Comparison of ENCODE assay signal across 21 cellular contexts in genomic region chr16:84838383-84838948, GRCh38. TPM values are rescaled to one million over a fixed set of nuclear protein-coding genes. Genes with fewer than 3 reads are reported as not detected.
A peak's percentile ranks its signal among the peaks of the same experiment; 100 is the strongest.
DNase-seq lines count a peak whose midpoint lies in the region; FAIRE-seq and TF ChIP-seq lines count a peak whose summit lies in the region.
"Had no signal": no experiment of that assay in that cellular context is flagged by ENCODE, and none has a peak within 500 bp of the region (broad histone marks: within the 10 kb centered on the region; RNA-seq: fewer than 3 reads in every experiment).

No MANE protein-coding gene starts in this region.

- no peak overlapping the region for H4K8ac ChIP-seq in H1 (ENCODE audit: extremely low read depth, insufficient read depth, low read length)

- H4K20me1 ChIP-seq in H1 (replicated peaks in 1 of 2; ENCODE audit: control insufficient read depth in 1 of 2, insufficient read depth in 2 of 2, low read length in 2 of 2) (no peaks in the 10 kb centered on the region), osteoblast (ENCODE audit: insufficient read depth, low read length) (no peaks in the 10 kb centered on the region)

- H2AFZ ChIP-seq in H1 (ENCODE audit: low read length) (no peak overlapping the region), osteoblast (ENCODE audit: low read length) (no peak overlapping the region)
- H2AFZ ChIP-seq: GM23338 had no signal

- H2BK5ac ChIP-seq in H1 (ENCODE audit: low read depth, low read length): no peak overlapping the region

- H2BK120ac ChIP-seq in H1 (replicated peaks; ENCODE audit: low read depth, low read length): no peak overlapping the region

- H3K4me2 ChIP-seq in H1 (ENCODE audit: insufficient read depth in 1 of 2, low read depth in 2 of 2, low read length in 2 of 2) (no peak overlapping the region), osteoblast (ENCODE audit: insufficient read depth, low read length) (no peak overlapping the region)
- H3K4me2 ChIP-seq: GM23338 had no signal

- no peak overlapping the region for H3K18ac ChIP-seq in H1 (ENCODE audit: extremely low read depth, low read length)

- no peak overlapping the region for H2BK12ac ChIP-seq in H1 (ENCODE audit: low read depth, low read length)

- H2BK15ac ChIP-seq in H1 (ENCODE audit: low read length): 0 out of 2 replicates have a peak overlapping the region, but pooled peaks have one; percentile 63

- H3K9me3 Mint-ChIP-seq in HFFc6: no peaks in the 10 kb centered on the region
- H3K9me3 Mint-ChIP-seq: activated naive CD4-positive, alpha-beta T cell treated with anti-CD3 and anti-CD28 coated beads, Interleukin-2, amount 50 U/mL, for 24 hours; activated T-cell treated with anti-CD3 and anti-CD28 coated beads, Interleukin-2, amount 50 U/mL, for 24 hours; GM23338 had no signal

- H3K79me1 ChIP-seq in H1 (ENCODE audit: low read depth, low read length): no peaks in the 10 kb centered on the region

- no peak overlapping the region for H3K56ac ChIP-seq in H1 (replicated peaks; ENCODE audit: insufficient read length, low read depth, low read length)

- no peak overlapping the region for H4K91ac ChIP-seq in H1 (replicated peaks; ENCODE audit: insufficient read length, low read length)

- TF ChIP-seq POLR2A in H1 (IDR thresholded peaks at IDR 0.05; ENCODE audit: control extremely low read depth in 1 of 2, low read depth in 2 of 2, low read length in 2 of 2): no peak

- H3K4me3 Mint-ChIP-seq in HFFc6: no peak overlapping the region; the same call in 1 of the 2 replicates
- H3K4me3 Mint-ChIP-seq: activated naive CD4-positive, alpha-beta T cell treated with anti-CD3 and anti-CD28 coated beads, Interleukin-2, amount 50 U/mL, for 24 hours; activated T-cell treated with anti-CD3 and anti-CD28 coated beads, Interleukin-2, amount 50 U/mL, for 24 hours; CD4-positive, alpha-beta memory T cell; GM23338; T-helper 17 cell had no signal

- POLR2A ChIA-PET in H1 (lab: Charles Lee; ENCODE audit: partially characterized antibody): interaction anchor here (1.1 to 2.0 kb wide), 2 partner anchors 9 to 10 kb away, joined by 3 to 6 read pairs; no protein-coding TSS in a partner anchor

- peaks cover 0 to 10% (median 6%) of the 10 kb centered on the region in 4 experiments; a peak in 3 of 7 replicates for H3K27me3 ChIP-seq in H1 (replicated peaks in 1 of 4; ENCODE audit: control insufficient read depth in 3 of 4, extremely low read depth in 1 of 4, insufficient read depth in 3 of 4, low read length in 3 of 4)
- no peaks in the 10 kb centered on the region for H3K27me3 ChIP-seq in osteoblast (ENCODE audit: insufficient read depth, low read length)
- H3K27me3 ChIP-seq: colonic mucosa had no signal

- no peak overlapping the region for H3K9ac ChIP-seq in H1 (replicated peaks in 1 of 4; ENCODE audit: extremely low read depth in 1 of 4, low read depth in 3 of 4, low read length in 3 of 4)

- TF ChIP-seq CTCF in HFFc6 (IDR thresholded peaks at IDR 0.05): no peak
- no peak for TF ChIP-seq CTCF in H1 (IDR thresholded peaks at IDR 0.05; ENCODE audit: control extremely low read depth in 1 of 3, insufficient read depth in 1 of 3, low read depth in 1 of 3, low read length in 3 of 3)
- TF ChIP-seq CTCF in osteoblast (IDR thresholded peaks at IDR 0.05; ENCODE audit: extremely low read depth, low read depth, low read length): no peak

- no peak overlapping the region; the same call in 1 of the 2 replicates for H2BK20ac ChIP-seq in H1 (ENCODE audit: low read length)

- H2AK5ac ChIP-seq in H1 (ENCODE audit: low read depth, low read length): no peak overlapping the region

- H3K27ac ChIP-seq in H1 (ENCODE audit: low read depth, low read length) (no peak overlapping the region), osteoblast (ENCODE audit: low read depth, low read length) (peak overlapping the region; percentile 71)
- H3K27ac ChIP-seq: colonic mucosa had no signal

- TF ChIP-seq RAD21 in H1 (IDR thresholded peaks at IDR 0.05 in 1 of 2, conservative IDR thresholded peaks at IDR 0.05 in 1 of 2; ENCODE audit: low read depth in 2 of 2, low read length in 2 of 2): no peak

- H3K36me3 Mint-ChIP-seq in HFFc6 (ENCODE audit: low read depth): peaks cover 23% of the 10 kb centered on the region
- H3K36me3 Mint-ChIP-seq: activated naive CD4-positive, alpha-beta T cell treated with anti-CD3 and anti-CD28 coated beads, Interleukin-2, amount 50 U/mL, for 24 hours had no signal

- no peaks in the 10 kb centered on the region for H3K36me3 ChIP-seq in H1 (ENCODE audit: control insufficient read depth in 2 of 4, insufficient read depth in 4 of 4, low read length in 3 of 4)
- no peaks in the 10 kb centered on the region for H3K36me3 ChIP-seq in osteoblast (ENCODE audit: insufficient read depth, low read length)
- H3K36me3 ChIP-seq: colonic mucosa had no signal

- DNase-seq in 8988T (peak; percentile 29), HFFc6 (peak; percentile 36), H1 (ENCODE audit: low read depth in 1 of 2, low spot score in 2 of 2) (no peak), osteoblast (ENCODE audit: insufficient read length, low spot score, missing footprints) (peak; percentile 62), ecto neural progenitor cell (ENCODE audit: low spot score) (no peak), occipital lobe (lab: John Stamatoyannopoulos, UW) (no peak)
- no peak for DNase-seq in activated CD8-positive, alpha-beta memory T cell treated with anti-CD3 and anti-CD28 coated beads for 24 hours
- no peak for DNase-seq in activated T-cell treated with anti-CD3 and anti-CD28 coated beads, Interleukin-2, amount 50 U/mL, for 1 hour
- DNase-seq: activated CD4-positive, alpha-beta T cell treated with anti-CD3 and anti-CD28 coated beads, Interleukin-2, amount 50 U/mL, for 48 hours; activated T-cell treated with anti-CD3 and anti-CD28 coated beads, Interleukin-2, amount 50 U/mL, for 24 hours; CD4-positive, alpha-beta memory T cell; colonic mucosa; DMS79 treated with DMSO at 0.1 percent for 48 hours; NCI-H2029 treated with DMSO at 0.1 percent for 48 hours; NCI-H524; SIG-M5; stimulated activated CD8-positive, alpha-beta memory T cell treated with anti-CD3 and anti-CD28 coated beads, Interleukin-4, amount 100 ng/mL, for 48 hours; T-helper 17 cell had no signal

- H3K4me1 Mint-ChIP-seq in HFFc6 (ENCODE audit: low read depth): peaks cover 67% of the 10 kb centered on the region

- H3K79me2 ChIP-seq in H1 (ENCODE audit: control insufficient read depth in 1 of 2, insufficient read depth in 2 of 2, low read length in 2 of 2) (no peaks in the 10 kb centered on the region), osteoblast (ENCODE audit: insufficient read depth, low read length) (no peaks in the 10 kb centered on the region)

- FAIRE-seq in H1 (lab: Jason Lieb, UNC): no peak

- TF ChIP-seq EP300 in H1 (IDR thresholded peaks at IDR 0.05; ENCODE audit: borderline replicate concordance in 1 of 2, low read depth in 2 of 2, low read length in 2 of 2): no peak

- CTCF ChIA-PET in H1 (lab: Charles Lee; ENCODE audit: partially characterized antibody): interaction anchor here (0.5 to 2.2 kb wide), 10 partner anchors 8 to 114 kb away, joined by 3 to 7 read pairs (median 4); partner anchors contain the start of gene CRISPLD2

- H3K4me3 ChIP-seq in H1 (ENCODE audit: extremely low read depth in 1 of 4, insufficient read depth in 2 of 4, low read depth in 3 of 4, low read length in 4 of 4): no peak overlapping the region
- no peak overlapping the region for H3K4me3 ChIP-seq in osteoblast (ENCODE audit: insufficient read depth, low read length)
- H3K4me3 ChIP-seq: colonic mucosa, GM23338, suprapubic skin had no signal

- H3K27me3 Mint-ChIP-seq in HFFc6 (ENCODE audit: insufficient read depth): no peaks in the 10 kb centered on the region; the same call in 1 of the 2 replicates

- WGBS in H1 (ENCODE audit: extremely low coverage in 1 of 2, insufficient coverage in 1 of 2, insufficient read length in 1 of 2, insufficient replicate concordance in 2 of 2, low coverage in 1 of 2, low lambda C conversion rate in 2 of 2, missing lambda C conversion rate in 1 of 2), 2 experiments: 93% methylated on average over 17 of the region's 19 CpGs; no CpG with 5 or more reads in 1 of the 2 experiments

- peaks cover 2% of the 10 kb centered on the region; the same call in 1 of the 2 replicates for H3K23me2 ChIP-seq in H1 (ENCODE audit: low read depth, low read length)

- H3K27ac Mint-ChIP-seq in HFFc6: peak overlapping the region; percentile 85
- H3K27ac Mint-ChIP-seq: activated naive CD4-positive, alpha-beta T cell treated with anti-CD3 and anti-CD28 coated beads, Interleukin-2, amount 50 U/mL, for 24 hours; activated T-cell treated with anti-CD3 and anti-CD28 coated beads, Interleukin-2, amount 50 U/mL, for 24 hours; CD4-positive, alpha-beta memory T cell; GM23338; T-helper 17 cell had no signal

- H3K9me3 ChIP-seq in H1 (ENCODE audit: insufficient read depth in 2 of 2, low read depth in 1 of 2, low read length in 1 of 2): no peaks in the 10 kb centered on the region
- H3K9me3 ChIP-seq in osteoblast (ENCODE audit: low read depth, low read length): no peaks in the 10 kb centered on the region
- H3K9me3 ChIP-seq: colonic mucosa, suprapubic skin had no signal

- H3K4me1 ChIP-seq in H1 (replicated peaks in 1 of 4; ENCODE audit: control insufficient read depth in 3 of 4, insufficient read depth in 4 of 4, low read length in 3 of 4) (peaks cover 3 to 27% (median 20%) of the 10 kb centered on the region in 4 experiments), osteoblast (ENCODE audit: insufficient read depth, low read length) (peaks cover 42% of the 10 kb centered on the region)
- H3K4me1 ChIP-seq: colonic mucosa had no signal

- H3K14ac ChIP-seq in H1 (ENCODE audit: insufficient read length): no peak overlapping the region

- H4K5ac ChIP-seq in H1 (ENCODE audit: insufficient read length, low read depth, low read length): no peak overlapping the region

- no peak overlapping the region for H3K4ac ChIP-seq in H1 (replicated peaks; ENCODE audit: insufficient read length, low read depth, low read length)

- no peak overlapping the region for H3K23ac ChIP-seq in H1 (ENCODE audit: insufficient read length)

TF ChIP-seq in H1, 55 proteins besides CTCF, POLR2A, EP300 and RAD21:
- no peak for TF ChIP-seq BCL11A (IDR thresholded peaks at IDR 0.05; ENCODE audit: low read depth in 2 of 2, low read length in 2 of 2)
- no peak for TF ChIP-seq RBBP5 (IDR thresholded peaks at IDR 0.05; ENCODE audit: borderline replicate concordance, low read depth, low read length)

RNA-seq across cellular contexts. Expression of gene CRISPLD2, which starts 18.7 kb away (rescaled TPM):
- 10 to 100 TPM; 12.2 to 15.5 (median 13.6) TPM for total RNA-seq in HFFc6 (2021; fragmentation: NEBNext Ultra II Directional; extraction: Animal tissue kit (Norgen Biotek cat#: 25700))
- 5.1 and 6.4 TPM in 2 replicates for total RNA-seq in H1 (2021; fragmentation: NEBNext Ultra II Directional; extraction: Animal tissue kit (Norgen Biotek cat#: 25700))
- 2.7 and 3.6 TPM in 2 replicates for polyA plus RNA-seq in H1 (2011; rRNA removed)
- 3.5 TPM for polyA plus RNA-seq in H1 (2011; cell fraction: cytosol; rRNA removed)
- 5.6 TPM for polyA plus RNA-seq in H1 (2011; cell fraction: nucleus; rRNA removed)
- 3.2 to 4.7 TPM (median 4.0 TPM) in 4 replicates for polyA plus RNA-seq in H1 (2012, experiment 1 of 2)
- 2.0 TPM for polyA plus RNA-seq in H1 (2012, experiment 2 of 2)
- polyA plus RNA-seq in H1 (2013, experiment 1 of 2): 6.6 TPM
- polyA plus RNA-seq in H1 (2013, experiment 2 of 2): 6.2 TPM
- polyA minus RNA-seq in H1 (2011; rRNA and poly(A)+ RNA removed): 4.0 and 7.3 TPM in 2 replicates
- polyA minus RNA-seq in H1 (2011; cell fraction: cytosol; rRNA and poly(A)+ RNA removed): 4.4 TPM
- polyA minus RNA-seq in H1 (2011; cell fraction: nucleus; rRNA and poly(A)+ RNA removed): 4.8 TPM
- total RNA-seq in osteoblast (40.2 and 122 TPM in 2 replicates), occipital lobe (2.7 TPM)

Comparison
In these comparisons a context has a peak if more than half of its experiments do, and no peak if none do; other contexts are left out.
1. DNase-seq: peak in 8988T (single experiment), HFFc6 (single experiment) and osteoblast (single experiment); none in H1 (0 of 2), ecto neural progenitor cell (single experiment), activated CD8-positive, alpha-beta memory T cell treated with anti-CD3 and anti-CD28 coated beads for 24 hours (single experiment), occipital lobe (single experiment) and activated T-cell treated with anti-CD3 and anti-CD28 coated beads, Interleukin-2, amount 50 U/mL, for 1 hour (single experiment).